17 cellular contexts compared by ENCODE assay signal in the genomic region with DNA sequence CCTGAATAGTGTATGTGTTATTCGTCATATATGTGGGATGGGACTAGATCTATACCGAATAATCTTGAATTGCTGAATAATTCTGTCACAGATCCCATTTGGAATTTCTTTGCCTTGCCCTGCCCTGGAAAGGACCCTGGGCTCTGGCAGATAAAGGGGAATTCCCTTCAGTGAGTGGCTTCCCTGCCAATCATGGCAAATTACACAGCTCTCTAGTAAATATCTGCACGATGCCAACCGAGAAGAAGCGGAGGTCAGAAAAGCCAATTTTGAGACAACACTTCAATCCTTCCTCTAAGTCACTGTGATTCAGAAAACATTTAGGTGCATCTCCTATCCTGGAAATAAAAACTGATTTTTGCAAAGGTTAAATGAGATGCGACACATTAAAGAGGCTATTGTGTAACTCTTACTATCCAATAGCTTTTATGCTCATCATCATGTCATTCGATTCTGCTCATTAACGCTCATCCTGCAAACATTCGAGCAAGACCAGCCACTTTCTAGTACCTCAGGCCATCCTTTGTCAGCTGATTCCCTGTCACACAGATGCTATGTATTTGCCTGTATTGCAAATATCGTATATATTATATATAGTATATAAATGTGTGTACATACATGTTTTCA.
DNase-seq lines count a peak whose midpoint lies in the region; ATAC-seq, FAIRE-seq and TF ChIP-seq lines count a peak whose summit lies in the region.
"Had no signal": no experiment of that assay in that cellular context is flagged by ENCODE, and none has a peak within 500 bp of the region (broad histone marks: within the 10 kb centered on the region; RNA-seq: fewer than 3 reads in every experiment).

No MANE protein-coding gene starts in this region.

- H3F3A ChIP-seq in PC-3 (ENCODE audit: low read length, unreplicated experiment) = no peaks in the 10 kb centered on the region

- H3K4me1 Mint-ChIP-seq in Caco-2 (ENCODE audit: low read depth, unreplicated experiment) = peaks cover 36% of the 10 kb centered on the region
- no peaks in the 10 kb centered on the region for H3K4me1 Mint-ChIP-seq in activated naive CD8-positive, alpha-beta T cell treated with anti-CD3 and anti-CD28 coated beads for 36 hours

- TF ChIP-seq CTCF in Caco-2 (IDR thresholded peaks at IDR 0.05; ENCODE audit: insufficient read depth in 1 of 2, low read depth in 1 of 2, low read length in 1 of 2, severe bottlenecking in 1 of 2, unreplicated experiment in 1 of 2) (no peak), PC-3 (conservative IDR thresholded peaks at IDR 0.05; ENCODE audit: low read depth, low read length) (no peak)

- H3K9ac ChIP-seq in PC-3 (ENCODE audit: low read length) (no peak overlapping the region), iPS-18a (ENCODE audit: low read length) (peak overlapping the region; percentile 14)

- H3K27me3 Mint-ChIP-seq in Caco-2 (ENCODE audit: insufficient read depth, unreplicated experiment) = no peaks in the 10 kb centered on the region
- H3K27me3 Mint-ChIP-seq in activated naive CD8-positive, alpha-beta T cell treated with anti-CD3 and anti-CD28 coated beads for 36 hours = peaks cover 10% of the 10 kb centered on the region

- no peaks in the 10 kb centered on the region for H3K36me3 Mint-ChIP-seq in Caco-2 (ENCODE audit: insufficient read depth, unreplicated experiment)
- no peaks in the 10 kb centered on the region for H3K36me3 Mint-ChIP-seq in activated naive CD8-positive, alpha-beta T cell treated with anti-CD3 and anti-CD28 coated beads for 36 hours

- ATAC-seq in PC-3 (no peak), GM19023 (IDR thresholded peaks at IDR 0.05; ENCODE audit: unreplicated experiment) (no peak)
- ATAC-seq: activated T-cell treated with anti-CD3 and anti-CD28 coated beads, Interleukin-2, amount 50 U/mL, for 4 hours had no signal

- H3K36me3 ChIP-seq in Caco-2 (ENCODE audit: control insufficient read depth, insufficient read depth, low read length) = no peaks in the 10 kb centered on the region
- H3K36me3 ChIP-seq in PC-3 (ENCODE audit: low read depth, low read length) = no peaks in the 10 kb centered on the region
- peaks cover 29% of the 10 kb centered on the region for H3K36me3 ChIP-seq in iPS-18a (ENCODE audit: control insufficient read depth, low read depth, low read length)
- H3K36me3 ChIP-seq in neuron (ENCODE audit: insufficient read depth, low read length) = no peaks in the 10 kb centered on the region

- H3K27me3 ChIP-seq in Caco-2 (replicated peaks; ENCODE audit: control insufficient read depth, insufficient read depth, low read length) (no peaks in the 10 kb centered on the region), PC-3 (ENCODE audit: low read length) (peaks cover 6% of the 10 kb centered on the region; the same call in 1 of the 2 replicates), iPS-18a (ENCODE audit: control insufficient read depth, insufficient read depth, low read length) (no peaks in the 10 kb centered on the region), neuron (ENCODE audit: insufficient read depth, low read length) (no peaks in the 10 kb centered on the region)
- H3K27me3 ChIP-seq: testis had no signal

- H3K79me2 ChIP-seq in PC-3 (ENCODE audit: low read length) = no peaks in the 10 kb centered on the region

- FAIRE-seq in H54 (lab: Jason Lieb, UNC) = no peak
- FAIRE-seq: endometrium, kidney had no signal

- no peak overlapping the region for H2AFZ ChIP-seq in PC-3 (ENCODE audit: low read length)
- H2AFZ ChIP-seq in neuron (ENCODE audit: low read depth, low read length) = peak overlapping the region; percentile 50

- peaks cover 30% of the 10 kb centered on the region for H3K4me1 ChIP-seq in Caco-2
- no peaks in the 10 kb centered on the region for H3K4me1 ChIP-seq in PC-3 (ENCODE audit: insufficient read depth, low read length)
- peaks cover 42% of the 10 kb centered on the region for H3K4me1 ChIP-seq in iPS-18a (ENCODE audit: control insufficient read depth, low read depth, low read length)
- peaks cover 19% of the 10 kb centered on the region for H3K4me1 ChIP-seq in neuron (ENCODE audit: insufficient read depth, low read length)

- CTCF ChIA-PET in Caco-2 (lab: Charles Lee) = no interaction called here
- CTCF ChIA-PET in PC-3 (lab: Charles Lee) = interaction anchor here (0.5 kb wide), 1 partner anchor 71 kb away, joined by 3 read pairs; no protein-coding TSS in a partner anchor

- peak overlapping the region; percentile 35 for H3K4me3 Mint-ChIP-seq in Caco-2 (ENCODE audit: unreplicated experiment)
- H3K4me3 Mint-ChIP-seq in activated naive CD8-positive, alpha-beta T cell treated with anti-CD3 and anti-CD28 coated beads for 36 hours = no peak overlapping the region
- H3K4me3 Mint-ChIP-seq: activated T-cell treated with anti-CD3 and anti-CD28 coated beads, Interleukin-2, amount 50 U/mL, for 4 hours had no signal

- no peaks in the 10 kb centered on the region for H4K20me1 ChIP-seq in PC-3 (ENCODE audit: low read length)

- no peak for TF ChIP-seq POLR2A in H54 (IDR thresholded peaks at IDR 0.05; ENCODE audit: low read depth, low read length)

- H3K4me3 ChIP-seq in Caco-2 (ENCODE audit: low read depth, low read length) (no peak overlapping the region), PC-3 (ENCODE audit: low read length) (no peak overlapping the region), iPS-18a (ENCODE audit: low read length) (peak overlapping the region; percentile 37), neuron (ENCODE audit: low read length) (peak overlapping the region; percentile 33)
- H3K4me3 ChIP-seq: testis had no signal

- DNase-seq in Caco-2 (no peak), PC-3 (peak; percentile 22), NCI-H2171 treated with DMSO at 0.1 percent for 48 hours (lab: John Stamatoyannopoulos, UW) (no peak), H54 (ENCODE audit: insufficient read length, low spot score) (no peak)
- DNase-seq in activated naive CD8-positive, alpha-beta T cell treated with anti-CD3 and anti-CD28 coated beads for 36 hours = no peak
- DNase-seq: activated CD4-positive, alpha-beta T cell treated with anti-CD3 and anti-CD28 coated beads, Interleukin-2, amount 50 U/mL, for 4 hours; activated T-cell treated with anti-CD3 and anti-CD28 coated beads, Interleukin-2, amount 50 U/mL, for 4 hours; DMS 273 treated with DMSO at 0.1 percent for 48 hours; kidney; NCI-H2029; SIG-M5; stimulated activated CD4-positive, alpha-beta T cell treated with anti-CD3 and anti-CD28 coated beads, Interleukin-2, amount 100 ng/mL, for 24 hours; testis had no signal

- H3K9me3 ChIP-seq in Caco-2 (no peaks in the 10 kb centered on the region), PC-3 (ENCODE audit: low read length) (no peaks in the 10 kb centered on the region), iPS-18a (ENCODE audit: control insufficient read depth, low read depth, low read length) (no peaks in the 10 kb centered on the region), neuron (ENCODE audit: low read length) (no peaks in the 10 kb centered on the region)
- H3K9me3 ChIP-seq: testis had no signal

- H3K9me3 Mint-ChIP-seq in Caco-2 (ENCODE audit: unreplicated experiment) = no peaks in the 10 kb centered on the region
- H3K9me3 Mint-ChIP-seq in activated naive CD8-positive, alpha-beta T cell treated with anti-CD3 and anti-CD28 coated beads for 36 hours = no peaks in the 10 kb centered on the region
- H3K9me3 Mint-ChIP-seq: activated T-cell treated with anti-CD3 and anti-CD28 coated beads, Interleukin-2, amount 50 U/mL, for 4 hours had no signal

- no TSS peak for BruUV-seq in Caco-2 (replicated peaks; lab: Mats Ljungman, UMichigan)
- no TSS peak for BruUV-seq in PC-3 (replicated peaks; lab: Mats Ljungman, UMichigan)

- no peak overlapping the region for H3K4me2 ChIP-seq in PC-3 (ENCODE audit: low read length)

- peak overlapping the region; percentile 84 for H3K27ac Mint-ChIP-seq in Caco-2 (ENCODE audit: unreplicated experiment)
- no peak overlapping the region for H3K27ac Mint-ChIP-seq in activated naive CD8-positive, alpha-beta T cell treated with anti-CD3 and anti-CD28 coated beads for 36 hours

- POLR2A ChIA-PET in Caco-2 (lab: Charles Lee) (no interaction called here), PC-3 (lab: Charles Lee; ENCODE audit: unreplicated experiment) (no interaction called here)

- no peaks in the 10 kb centered on the region for H3K9me2 ChIP-seq in PC-3 (replicated peaks; ENCODE audit: low read length)

- intact Hi-C loops in Caco-2 (cut with micrococcal nuclease; ENCODE audit: unreplicated experiment) = no loop called here
- intact Hi-C loops in PC-3 (cut with micrococcal nuclease) = no loop called here

- H3K27ac ChIP-seq in PC-3 (ENCODE audit: low read length) (no peak overlapping the region), iPS-18a (ENCODE audit: low read length) (no peak overlapping the region)
- H3K27ac ChIP-seq: testis had no signal

Comparison
In these comparisons a context has a peak if more than half of its experiments do, and no peak if none do; other contexts are left out.
1. H3K4me3 ChIP-seq: peak in iPS-18a (single experiment) and neuron (single experiment); none in Caco-2 (single experiment) and PC-3 (single experiment).